ENCODE assay signal across 1 cellular context in the genomic region with DNA sequence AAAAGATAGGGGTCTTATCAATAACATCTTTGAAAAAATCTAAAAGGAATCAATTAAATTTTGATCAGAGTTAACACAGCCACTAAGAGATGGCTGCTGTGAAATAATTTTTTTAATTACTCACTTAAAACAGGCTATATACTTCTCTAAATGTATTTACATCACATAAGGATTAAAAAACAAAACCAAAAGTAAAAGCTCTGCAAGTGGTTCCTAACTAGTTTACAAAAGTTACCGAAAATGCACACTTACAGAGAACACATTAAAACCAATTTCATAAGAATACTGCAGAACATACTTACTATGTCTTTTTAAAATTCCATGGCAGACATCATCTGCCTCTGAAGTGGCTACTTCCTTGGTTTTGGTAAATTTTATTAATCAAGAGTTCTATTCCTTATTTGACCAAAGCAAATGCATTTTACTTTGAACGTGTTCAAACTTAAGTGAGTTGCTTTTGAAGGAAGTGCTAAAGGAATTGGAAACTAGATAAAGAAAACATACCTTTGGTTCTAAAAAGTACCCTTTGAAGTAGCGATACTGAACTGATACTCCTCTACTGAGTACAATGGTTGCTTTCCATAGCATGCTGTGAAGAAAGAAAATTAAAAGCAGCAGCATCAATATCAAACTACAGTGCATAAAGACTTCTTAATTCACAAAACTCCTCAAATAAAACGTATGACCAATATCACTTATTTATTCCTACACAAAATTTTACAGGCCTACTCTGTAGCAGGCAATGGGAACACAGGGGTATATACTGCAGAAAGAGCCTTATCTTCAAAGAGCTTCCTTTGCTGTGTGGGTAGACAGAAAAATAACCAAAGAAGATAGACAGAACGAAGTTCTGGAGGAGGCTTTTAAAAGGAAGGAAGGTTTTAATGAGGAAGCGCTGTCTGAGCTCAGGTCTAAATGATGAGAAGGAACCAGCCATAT.
A peak's percentile ranks its signal among the peaks of the same experiment; 100 is the strongest.
TF ChIP-seq lines count a peak whose summit lies in the region.

No MANE protein-coding gene starts in this region.

TF ChIP-seq in K562, 482 proteins besides CTCF, POLR2A, EP300 and RAD21:
- TF ChIP-seq XRCC3 (IDR thresholded peaks at IDR 0.05), result no peak
- TF ChIP-seq TRIM28 (IDR thresholded peaks at IDR 0.05), result no peak
- 0 out of 2 replicates have a peak, but pooled peaks have one; percentile 13 for TF ChIP-seq CAMTA2 (CRISPR knock-in tag; conservative IDR thresholded peaks at IDR 0.05)
- TF ChIP-seq BCL6 (CRISPR knock-in tag; IDR thresholded peaks at IDR 0.05), result no peak
- no peak for TF ChIP-seq JUND (IDR thresholded peaks at IDR 0.05; ENCODE audit: borderline replicate concordance, low read depth, low read length)
- TF ChIP-seq JUND (tag; IDR thresholded peaks at IDR 0.05; ENCODE audit: borderline replicate concordance, low read depth, low read length), result no peak
- no peak for TF ChIP-seq ZNF3 (CRISPR knock-in tag; IDR thresholded peaks at IDR 0.05)
- no peak for TF ChIP-seq TCF7L2 (IDR thresholded peaks at IDR 0.05; ENCODE audit: low read depth, low read length)
- no peak for TF ChIP-seq ZNF707 (CRISPR knock-in tag; conservative IDR thresholded peaks at IDR 0.05)
- peak; percentile 10; the same call in 1 of the 2 replicates for TF ChIP-seq TOE1 (IDR thresholded peaks at IDR 0.05; ENCODE audit: borderline replicate concordance)
- no peak for TF ChIP-seq TOE1 (CRISPR knock-in tag; IDR thresholded peaks at IDR 0.05; ENCODE audit: borderline replicate concordance, low read depth)
- TF ChIP-seq, protein P1, sequence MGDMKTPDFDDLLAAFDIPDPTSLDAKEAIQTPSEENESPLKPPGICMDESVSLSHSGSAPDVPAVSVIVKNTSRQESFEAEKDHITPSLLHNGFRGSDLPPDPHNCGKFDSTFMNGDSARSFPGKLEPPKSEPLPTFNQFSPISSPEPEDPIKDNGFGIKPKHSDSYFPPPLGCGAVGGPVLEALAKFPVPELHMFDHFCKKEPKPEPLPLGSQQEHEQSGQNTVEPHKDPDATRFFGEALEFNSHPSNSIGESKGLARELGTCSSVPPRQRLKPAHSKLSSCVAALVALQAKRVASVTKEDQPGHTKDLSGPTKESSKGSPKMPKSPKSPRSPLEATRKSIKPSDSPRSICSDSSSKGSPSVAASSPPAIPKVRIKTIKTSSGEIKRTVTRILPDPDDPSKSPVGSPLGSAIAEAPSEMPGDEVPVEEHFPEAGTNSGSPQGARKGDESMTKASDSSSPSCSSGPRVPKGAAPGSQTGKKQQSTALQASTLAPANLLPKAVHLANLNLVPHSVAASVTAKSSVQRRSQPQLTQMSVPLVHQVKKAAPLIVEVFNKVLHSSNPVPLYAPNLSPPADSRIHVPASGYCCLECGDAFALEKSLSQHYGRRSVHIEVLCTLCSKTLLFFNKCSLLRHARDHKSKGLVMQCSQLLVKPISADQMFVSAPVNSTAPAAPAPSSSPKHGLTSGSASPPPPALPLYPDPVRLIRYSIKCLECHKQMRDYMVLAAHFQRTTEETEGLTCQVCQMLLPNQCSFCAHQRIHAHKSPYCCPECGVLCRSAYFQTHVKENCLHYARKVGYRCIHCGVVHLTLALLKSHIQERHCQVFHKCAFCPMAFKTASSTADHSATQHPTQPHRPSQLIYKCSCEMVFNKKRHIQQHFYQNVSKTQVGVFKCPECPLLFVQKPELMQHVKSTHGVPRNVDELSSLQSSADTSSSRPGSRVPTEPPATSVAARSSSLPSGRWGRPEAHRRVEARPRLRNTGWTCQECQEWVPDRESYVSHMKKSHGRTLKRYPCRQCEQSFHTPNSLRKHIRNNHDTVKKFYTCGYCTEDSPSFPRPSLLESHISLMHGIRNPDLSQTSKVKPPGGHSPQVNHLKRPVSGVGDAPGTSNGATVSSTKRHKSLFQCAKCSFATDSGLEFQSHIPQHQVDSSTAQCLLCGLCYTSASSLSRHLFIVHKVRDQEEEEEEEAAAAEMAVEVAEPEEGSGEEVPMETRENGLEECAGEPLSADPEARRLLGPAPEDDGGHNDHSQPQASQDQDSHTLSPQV (IDR thresholded peaks at IDR 0.05), result peak; percentile 22; the same call in 1 of the 2 replicates
- TF ChIP-seq, protein P2, sequence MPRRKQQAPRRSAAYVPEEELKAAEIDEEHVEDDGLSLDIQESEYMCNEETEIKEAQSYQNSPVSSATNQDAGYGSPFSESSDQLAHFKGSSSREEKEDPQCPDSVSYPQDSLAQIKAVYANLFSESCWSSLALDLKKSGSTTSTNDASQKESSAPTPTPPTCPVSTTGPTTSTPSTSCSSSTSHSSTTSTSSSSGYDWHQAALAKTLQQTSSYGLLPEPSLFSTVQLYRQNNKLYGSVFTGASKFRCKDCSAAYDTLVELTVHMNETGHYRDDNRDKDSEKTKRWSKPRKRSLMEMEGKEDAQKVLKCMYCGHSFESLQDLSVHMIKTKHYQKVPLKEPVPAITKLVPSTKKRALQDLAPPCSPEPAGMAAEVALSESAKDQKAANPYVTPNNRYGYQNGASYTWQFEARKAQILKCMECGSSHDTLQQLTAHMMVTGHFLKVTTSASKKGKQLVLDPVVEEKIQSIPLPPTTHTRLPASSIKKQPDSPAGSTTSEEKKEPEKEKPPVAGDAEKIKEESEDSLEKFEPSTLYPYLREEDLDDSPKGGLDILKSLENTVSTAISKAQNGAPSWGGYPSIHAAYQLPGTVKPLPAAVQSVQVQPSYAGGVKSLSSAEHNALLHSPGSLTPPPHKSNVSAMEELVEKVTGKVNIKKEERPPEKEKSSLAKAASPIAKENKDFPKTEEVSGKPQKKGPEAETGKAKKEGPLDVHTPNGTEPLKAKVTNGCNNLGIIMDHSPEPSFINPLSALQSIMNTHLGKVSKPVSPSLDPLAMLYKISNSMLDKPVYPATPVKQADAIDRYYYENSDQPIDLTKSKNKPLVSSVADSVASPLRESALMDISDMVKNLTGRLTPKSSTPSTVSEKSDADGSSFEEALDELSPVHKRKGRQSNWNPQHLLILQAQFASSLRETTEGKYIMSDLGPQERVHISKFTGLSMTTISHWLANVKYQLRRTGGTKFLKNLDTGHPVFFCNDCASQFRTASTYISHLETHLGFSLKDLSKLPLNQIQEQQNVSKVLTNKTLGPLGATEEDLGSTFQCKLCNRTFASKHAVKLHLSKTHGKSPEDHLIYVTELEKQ (CRISPR knock-in tag; IDR thresholded peaks at IDR 0.05), result no peak
- peak; percentile 31; the same call in 1 of the 2 replicates for TF ChIP-seq NFRKB (IDR thresholded peaks at IDR 0.05; ENCODE audit: low read depth)
- no peak for TF ChIP-seq CC2D1A (IDR thresholded peaks at IDR 0.05)
- TF ChIP-seq LEF1 (IDR thresholded peaks at IDR 0.05), result peak; percentile 76; the same call in 1 of the 2 replicates
- TF ChIP-seq SRF (CRISPR knock-in tag; IDR thresholded peaks at IDR 0.05), result no peak
- TF ChIP-seq, protein P3, sequence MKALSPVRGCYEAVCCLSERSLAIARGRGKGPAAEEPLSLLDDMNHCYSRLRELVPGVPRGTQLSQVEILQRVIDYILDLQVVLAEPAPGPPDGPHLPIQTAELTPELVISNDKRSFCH (CRISPR knock-in tag; IDR thresholded peaks at IDR 0.05), result no peak
- TF ChIP-seq, protein P3 (tag; IDR thresholded peaks at IDR 0.05), result no peak
- 0 out of 2 replicates have a peak, but pooled peaks have one; percentile 36 for TF ChIP-seq ZKSCAN8 (CRISPR knock-in tag; IDR thresholded peaks at IDR 0.05)
- TF ChIP-seq, protein P4, sequence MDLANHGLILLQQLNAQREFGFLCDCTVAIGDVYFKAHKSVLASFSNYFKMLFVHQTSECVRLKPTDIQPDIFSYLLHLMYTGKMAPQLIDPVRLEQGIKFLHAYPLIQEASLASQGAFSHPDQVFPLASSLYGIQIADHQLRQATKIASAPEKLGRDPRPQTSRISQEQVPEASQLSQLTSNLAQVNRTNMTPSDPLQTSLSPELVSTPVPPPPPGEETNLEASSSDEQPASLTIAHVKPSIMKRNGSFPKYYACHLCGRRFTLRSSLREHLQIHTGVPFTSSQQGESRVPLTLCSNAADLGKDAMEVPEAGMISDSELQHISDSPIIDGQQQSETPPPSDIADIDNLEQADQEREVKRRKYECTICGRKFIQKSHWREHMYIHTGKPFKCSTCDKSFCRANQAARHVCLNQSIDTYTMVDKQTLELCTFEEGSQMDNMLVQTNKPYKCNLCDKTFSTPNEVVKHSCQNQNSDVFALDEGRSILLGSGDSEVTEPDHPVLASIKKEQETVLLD (IDR thresholded peaks at IDR 0.05), result 0 out of 2 replicates have a peak, but pooled peaks have one; percentile 13
- TF ChIP-seq FUS (optimal IDR thresholded peaks at IDR 0.05; ENCODE audit: low read depth, low read length), result no peak
- TF ChIP-seq, protein P5, sequence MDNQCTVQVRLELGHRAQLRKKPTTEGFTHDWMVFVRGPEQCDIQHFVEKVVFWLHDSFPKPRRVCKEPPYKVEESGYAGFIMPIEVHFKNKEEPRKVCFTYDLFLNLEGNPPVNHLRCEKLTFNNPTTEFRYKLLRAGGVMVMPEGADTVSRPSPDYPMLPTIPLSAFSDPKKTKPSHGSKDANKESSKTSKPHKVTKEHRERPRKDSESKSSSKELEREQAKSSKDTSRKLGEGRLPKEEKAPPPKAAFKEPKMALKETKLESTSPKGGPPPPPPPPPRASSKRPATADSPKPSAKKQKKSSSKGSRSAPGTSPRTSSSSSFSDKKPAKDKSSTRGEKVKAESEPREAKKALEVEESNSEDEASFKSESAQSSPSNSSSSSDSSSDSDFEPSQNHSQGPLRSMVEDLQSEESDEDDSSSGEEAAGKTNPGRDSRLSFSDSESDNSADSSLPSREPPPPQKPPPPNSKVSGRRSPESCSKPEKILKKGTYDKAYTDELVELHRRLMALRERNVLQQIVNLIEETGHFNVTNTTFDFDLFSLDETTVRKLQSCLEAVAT (IDR thresholded peaks at IDR 0.05), result 0 out of 4 replicates have a peak, but pooled peaks of 1 of the 2 experiments have one; percentile 10
- no peak for TF ChIP-seq MYBL2 (IDR thresholded peaks at IDR 0.05; ENCODE audit: low read depth)
- no peak for TF ChIP-seq MYBL2 (CRISPR knock-in tag; IDR thresholded peaks at IDR 0.05; ENCODE audit: borderline replicate concordance)
- TF ChIP-seq ZNF589 (CRISPR knock-in tag; IDR thresholded peaks at IDR 0.05; ENCODE audit: low read depth), result no peak
- no peak for TF ChIP-seq KDM1A (IDR thresholded peaks at IDR 0.05)
- TF ChIP-seq CBFA2T2 (conservative IDR thresholded peaks at IDR 0.05), result no peak
- peak; percentile 73; the same call in 1 of the 2 replicates for TF ChIP-seq MYNN (IDR thresholded peaks at IDR 0.05)
- no peak for TF ChIP-seq MYNN (CRISPR knock-in tag; IDR thresholded peaks at IDR 0.05)
- no peak for TF ChIP-seq WHSC1 (IDR thresholded peaks at IDR 0.05; ENCODE audit: low read length)
- no peak for TF ChIP-seq STAT5B (CRISPR knock-in tag; IDR thresholded peaks at IDR 0.05)
- TF ChIP-seq GATAD2B (IDR thresholded peaks at IDR 0.05; ENCODE audit: borderline replicate concordance), result 0 out of 2 replicates have a peak, but pooled peaks have one; percentile 24
- TF ChIP-seq CBFA2T3 (IDR thresholded peaks at IDR 0.05), result no peak
